8 cellular contexts compared by ENCODE assay signal in the genomic region with DNA sequence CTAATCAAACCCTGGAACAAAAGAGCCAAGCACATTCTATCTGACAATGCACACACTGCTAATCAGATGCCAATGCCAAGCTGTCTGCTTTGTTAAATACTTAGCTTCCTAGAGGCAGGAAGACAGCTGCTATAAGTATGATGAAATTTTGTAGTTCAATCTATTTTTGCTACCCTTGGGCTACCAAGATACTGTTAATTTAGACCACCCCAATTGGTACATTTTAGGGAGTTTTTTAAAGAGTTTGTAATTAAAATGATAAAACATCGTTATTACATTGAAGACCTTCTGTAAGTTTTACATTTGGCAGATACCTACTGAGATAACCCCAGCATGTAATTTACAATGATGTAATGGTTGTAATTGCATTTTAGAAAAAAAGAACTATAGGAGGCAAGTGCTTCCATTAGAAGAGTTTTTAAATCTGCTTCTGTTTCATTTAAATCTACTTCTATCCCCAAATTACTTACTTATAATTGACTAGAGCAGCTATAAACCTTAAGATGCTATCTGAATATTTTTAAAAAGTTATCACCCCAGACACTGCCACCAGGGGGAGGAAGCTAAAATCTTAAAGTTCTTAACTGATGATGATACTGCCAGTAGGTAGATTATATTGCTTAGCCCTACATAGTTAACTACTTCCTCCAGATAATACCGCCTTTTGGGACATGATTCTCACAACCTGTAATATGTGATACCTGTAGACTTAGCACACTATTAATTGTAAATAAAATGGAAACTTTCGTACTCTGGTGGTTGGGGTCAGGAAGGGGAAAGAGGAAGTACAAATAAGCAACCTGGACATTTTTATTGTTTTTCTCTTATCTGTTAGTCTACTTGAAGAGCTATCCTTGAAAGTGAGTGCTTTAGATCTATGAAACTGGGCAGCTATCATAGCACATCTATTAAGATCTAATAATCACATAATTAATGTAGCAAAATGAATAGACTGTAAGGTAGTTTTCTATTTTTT.
A peak's percentile ranks its signal among the peaks of the same experiment; 100 is the strongest.
DNase-seq lines count a peak whose midpoint lies in the region; ATAC-seq, FAIRE-seq and TF ChIP-seq lines count a peak whose summit lies in the region.

No MANE protein-coding gene starts in this region.

- CTCF ChIA-PET in GM12878 (lab: Yijun Ruan, JAX) = interaction anchor here (0.6 to 5.0 kb wide), 27 partner anchors 8 to 679 kb away, joined by 3 to 47 read pairs (median 4); a partner anchor contains a TSS

- peak; percentile 35 for FAIRE-seq in GM12878 (lab: Jason Lieb, UNC)

- H3K9me3 ChIP-seq in GM12878 (replicated peaks; ENCODE audit: control insufficient read depth, insufficient read depth, low read length) = no peaks in the 10 kb centered on the region; the same call in 2 of the 3 replicates

- no TSS peak for BruUV-seq in GM12878 (replicated peaks; lab: Mats Ljungman, UMichigan)

- H3K79me1 ChIP-seq in mesendoderm (ENCODE audit: low read length) = no peaks in the 10 kb centered on the region

- in situ Hi-C loops in GM13977 (cut with MboI; ENCODE audit: low pct_unique_long_range_greater_than_20kb, low sequenced_read_pairs, unreplicated experiment) (no loop called here), GM12878 (cut with MboI) (no loop called here)

- no peak overlapping the region for H2AFZ ChIP-seq in GM12878 (ENCODE audit: control insufficient read depth, low read depth, low read length)

- H3K36me3 ChIP-seq in GM12878 (ENCODE audit: control insufficient read depth in 2 of 2, insufficient read depth in 2 of 2, low read length in 1 of 2) (no peaks in the 10 kb centered on the region), mesendoderm (ENCODE audit: control insufficient read depth, insufficient read depth, low read length) (no peaks in the 10 kb centered on the region)

- intact Hi-C loops in GM12878 (cut with micrococcal nuclease; ENCODE audit: unreplicated experiment) = loop anchor here (1.0 to 10.0 kb wide), 5 partner anchors 165 to 685 kb away; a partner anchor contains a TSS

- no peak for TF ChIP-seq EP300 in GM12878 (IDR thresholded peaks at IDR 0.05; ENCODE audit: borderline replicate concordance in 1 of 2, control insufficient read depth in 1 of 2, low read depth in 2 of 2, low read length in 2 of 2)

- H3K4ac ChIP-seq in mesendoderm (ENCODE audit: low read depth, low read length) = no peak overlapping the region

- no peak overlapping the region for H2AK5ac ChIP-seq in mesendoderm (ENCODE audit: low read length)

- POLR2A ChIA-PET in GM12878 (lab: Charles Lee) = interaction anchor here (0.7 to 1.0 kb wide), 2 partner anchors 10 to 428 kb away, joined by 3 read pairs; no protein-coding TSS in a partner anchor

- TF ChIP-seq CTCF in AG09309 (IDR thresholded peaks at IDR 0.05; ENCODE audit: control insufficient read depth, insufficient read depth, low read depth, low read length, missing control alignments) (peak; percentile 48), GM13977 (IDR thresholded peaks at IDR 0.05; ENCODE audit: extremely low read depth, insufficient read depth, missing control alignments) (peak; percentile 45), GM12878 (IDR thresholded peaks at IDR 0.05 in 2 of 3, conservative IDR thresholded peaks at IDR 0.05 in 1 of 3; ENCODE audit: control insufficient read depth in 2 of 3, extremely low read depth in 1 of 3, insufficient read depth in 1 of 3, low read depth in 3 of 3, low read length in 3 of 3) (peak; percentile 16 to 44 (median 38); a peak in 4 of 6 replicates)

- WGBS in GM12878 (ENCODE audit: insufficient coverage, insufficient replicate concordance, low lambda C conversion rate, missing lambda C conversion rate) = 39% methylated on average over 3 of the region's 3 CpGs
- no CpG with 5 or more reads among the region's 3 CpGs for WGBS in mesendoderm (ENCODE audit: extremely low coverage, insufficient coverage, low lambda C conversion rate)

- no peak overlapping the region for H3K27ac ChIP-seq in GM12878 (ENCODE audit: control insufficient read depth, insufficient read depth)
- no peak overlapping the region for H3K27ac ChIP-seq in mesendoderm (ENCODE audit: low read depth, low read length)

- ATAC-seq in GM12878 = peak; percentile 84
- no peak for ATAC-seq in HG03460 (IDR thresholded peaks at IDR 0.05; ENCODE audit: unreplicated experiment)
- no peak for ATAC-seq in GM19455 (IDR thresholded peaks at IDR 0.05; ENCODE audit: unreplicated experiment)
- ATAC-seq in HG03135 (IDR thresholded peaks at IDR 0.05; ENCODE audit: unreplicated experiment) = no peak

- no peak overlapping the region for H4K5ac ChIP-seq in mesendoderm (ENCODE audit: low read length)

- H3K4me1 ChIP-seq in GM12878 (ENCODE audit: control insufficient read depth, insufficient read depth, low read length) (no peaks in the 10 kb centered on the region), mesendoderm (ENCODE audit: control insufficient read depth, low read depth, low read length) (peaks cover 2% of the 10 kb centered on the region)

- H3K79me2 ChIP-seq in GM12878 (ENCODE audit: control insufficient read depth, insufficient read depth, low read length) (no peaks in the 10 kb centered on the region), mesendoderm (ENCODE audit: control insufficient read depth, insufficient read depth, low read length) (no peaks in the 10 kb centered on the region)

- no peak overlapping the region for H2BK15ac ChIP-seq in mesendoderm (replicated peaks; ENCODE audit: low read depth)

- TF ChIP-seq POLR2A in GM12878 (IDR thresholded peaks at IDR 0.05; ENCODE audit: low read depth, low read length) = no peak

- no peak overlapping the region for H3K4me2 ChIP-seq in GM12878 (ENCODE audit: control insufficient read depth, insufficient read depth)
- no peak overlapping the region for H3K4me2 ChIP-seq in mesendoderm (ENCODE audit: low read length)

- SMC1A ChIA-PET in GM12878 (lab: Charles Lee; ENCODE audit: uncharacterized antibody, unreplicated experiment) = interaction anchor here (0.6 to 4.8 kb wide), 43 partner anchors 8 to 690 kb away, joined by 3 to 31 read pairs (median 3); no protein-coding TSS in a partner anchor

- DNase-seq in AG09309 (ENCODE audit: low read depth) = no peak
- DNase-seq in GM13977 (ENCODE audit: low spot score) = peak; percentile 21
- DNase-seq in NCI-H82 (lab: John Stamatoyannopoulos, UW) = peak; percentile 76
- peak; percentile 5 for DNase-seq in GM12878 (ENCODE audit: low read depth, low spot score)
- peak; percentile 53 for DNase-seq in mesendoderm

- H3K9ac ChIP-seq in GM12878 (ENCODE audit: control insufficient read depth, insufficient read depth, low read length) (no peak overlapping the region), mesendoderm (ENCODE audit: low read length) (no peak overlapping the region)

- no peak overlapping the region for H3K18ac ChIP-seq in mesendoderm (ENCODE audit: low read length)

- no peak overlapping the region for H2BK120ac ChIP-seq in mesendoderm (ENCODE audit: low read depth, low read length)

- no peak overlapping the region for H3K56ac ChIP-seq in mesendoderm (ENCODE audit: low read length)

- no peaks in the 10 kb centered on the region for H4K20me1 ChIP-seq in GM12878 (ENCODE audit: control insufficient read depth, insufficient read depth)

- H3K4me3 ChIP-seq in AG09309 (ENCODE audit: control insufficient read depth, low read depth, low read length) = no peak overlapping the region
- no peak overlapping the region for H3K4me3 ChIP-seq in GM12878
- no peak overlapping the region for H3K4me3 ChIP-seq in mesendoderm (ENCODE audit: low read length)

- no peaks in the 10 kb centered on the region for H3K27me3 ChIP-seq in GM12878 (replicated peaks in 1 of 2; ENCODE audit: control insufficient read depth in 2 of 2, insufficient read depth in 2 of 2, low read length in 1 of 2)
- no peaks in the 10 kb centered on the region for H3K27me3 ChIP-seq in mesendoderm (ENCODE audit: insufficient read depth, low read length, poor library complexity)

- 0 out of 2 replicates have a peak, but pooled peaks have one; percentile 29 for TF ChIP-seq RAD21 in GM12878 (IDR thresholded peaks at IDR 0.05; ENCODE audit: insufficient read depth, low read depth, low read length)

- RAD21 ChIA-PET in GM12878 (lab: Charles Lee; ENCODE audit: unreplicated experiment) = interaction anchor here (0.5 to 4.8 kb wide), 23 partner anchors 9 to 608 kb away, joined by 3 to 34 read pairs (median 3); a partner anchor contains a TSS

- no peak overlapping the region for H3K23ac ChIP-seq in mesendoderm (ENCODE audit: low read length)

- no peak overlapping the region for H4K8ac ChIP-seq in mesendoderm (ENCODE audit: low read depth, low read length)

- H2BK5ac ChIP-seq in mesendoderm (ENCODE audit: low read length) = no peak overlapping the region

TF ChIP-seq in GM12878, 131 proteins besides CTCF, POLR2A, EP300 and RAD21:
- TF ChIP-seq RBBP5 (conservative IDR thresholded peaks at IDR 0.05) (no peak), ZNF622 (IDR thresholded peaks at IDR 0.05) (no peak), SMC3 (IDR thresholded peaks at IDR 0.05; ENCODE audit: borderline replicate concordance, low read length) (peak; percentile 46; the same call in 1 of the 2 replicates), SUPT20H (IDR thresholded peaks at IDR 0.05; ENCODE audit: borderline replicate concordance, control insufficient read depth, low read depth, low read length) (no peak), EZH2 (IDR thresholded peaks at IDR 0.05; ENCODE audit: borderline replicate concordance, control insufficient read depth, low read depth, low read length) (no peak), MYC (IDR thresholded peaks at IDR 0.05; ENCODE audit: insufficient read depth, insufficient read length, insufficient replicate concordance, low read length, severe bottlenecking) (no peak), BRCA1 (IDR thresholded peaks at IDR 0.05; ENCODE audit: low read depth, low read length) (no peak), GABPA (IDR thresholded peaks at IDR 0.05; ENCODE audit: low read depth) (no peak)
